12 cellular contexts compared by ENCODE assay signal in genomic region chr1:43373034-43373940, GRCh38. TPM values are rescaled to one million over a fixed set of nuclear protein-coding genes. Genes with fewer than 3 reads are reported as not detected.
DNase-seq lines count a peak whose midpoint lies in the region; ATAC-seq and TF ChIP-seq lines count a peak whose summit lies in the region.
"Had no signal": no experiment of that assay in that cellular context is flagged by ENCODE, and none has a peak within 500 bp of the region (broad histone marks: within the 10 kb centered on the region; RNA-seq: fewer than 3 reads in every experiment).

No MANE protein-coding gene starts in this region.

- H3K9me3 ChIP-seq in RWPE2 (ENCODE audit: severe bottlenecking) (no peaks in the 10 kb centered on the region), osteoblast (ENCODE audit: low read depth, low read length) (no peaks in the 10 kb centered on the region)

- TF ChIP-seq CTCF in RWPE2 (IDR thresholded peaks at IDR 0.05; ENCODE audit: poor library complexity, severe bottlenecking) (no peak), fibroblast of mammary gland (conservative IDR thresholded peaks at IDR 0.05; ENCODE audit: control insufficient read depth, insufficient read depth, low read depth, low read length) (no peak), osteoblast (IDR thresholded peaks at IDR 0.05; ENCODE audit: extremely low read depth, low read depth, low read length) (no peak), endothelial cell (IDR thresholded peaks at IDR 0.05; ENCODE audit: unreplicated experiment) (no peak)

- H3K36me3 Mint-ChIP-seq in endothelial cell (ENCODE audit: low read depth, unreplicated experiment), result peaks cover 6% of the 10 kb centered on the region

- H3K36me3 ChIP-seq in RWPE2 (ENCODE audit: low read depth) (no peaks in the 10 kb centered on the region), osteoblast (ENCODE audit: insufficient read depth, low read length) (peaks cover 4% of the 10 kb centered on the region)

- H3K27me3 ChIP-seq in RWPE2 (ENCODE audit: insufficient read depth, poor library complexity, severe bottlenecking), result no peaks in the 10 kb centered on the region
- no peaks in the 10 kb centered on the region for H3K27me3 ChIP-seq in osteoblast (ENCODE audit: insufficient read depth, low read length)

- no peak overlapping the region for H3K4me3 Mint-ChIP-seq in endothelial cell (ENCODE audit: unreplicated experiment)
- H3K4me3 Mint-ChIP-seq: activated naive CD8-positive, alpha-beta T cell; neural crest cell had no signal

- H3K9me3 Mint-ChIP-seq in endothelial cell (ENCODE audit: unreplicated experiment), result no peaks in the 10 kb centered on the region
- H3K9me3 Mint-ChIP-seq: neural crest cell had no signal

- H3K4me1 Mint-ChIP-seq in endothelial cell (ENCODE audit: unreplicated experiment), result peaks cover 17% of the 10 kb centered on the region

- H3K79me2 ChIP-seq in osteoblast (ENCODE audit: insufficient read depth, low read length), result peaks cover 17% of the 10 kb centered on the region

- DNase-seq in Daoy (ENCODE audit: low read depth) (peak; percentile 89), RWPE2 (ENCODE audit: low spot score) (no peak), fibroblast of mammary gland (ENCODE audit: low read depth) (peak; percentile 90), osteoblast (ENCODE audit: insufficient read length, low spot score, missing footprints) (peak; percentile 95), endothelial cell (ENCODE audit: low spot score) (no peak)
- DNase-seq in activated T-cell treated with anti-CD3 and anti-CD28 coated beads, Interleukin-2, amount 50 U/mL, for 1 hour, result no peak
- DNase-seq: DMS79 had no signal

- H3K27ac Mint-ChIP-seq in endothelial cell (ENCODE audit: unreplicated experiment), result no peak overlapping the region
- H3K27ac Mint-ChIP-seq: activated naive CD8-positive, alpha-beta T cell had no signal

- H3K4me1 ChIP-seq in RWPE2 (ENCODE audit: insufficient read depth, poor library complexity, severe bottlenecking) (peaks cover 36% of the 10 kb centered on the region), osteoblast (ENCODE audit: insufficient read depth, low read length) (peaks cover 30% of the 10 kb centered on the region)

- H3K4me3 ChIP-seq in RWPE2 (ENCODE audit: severe bottlenecking) (no peak overlapping the region), fibroblast of mammary gland (ENCODE audit: control insufficient read depth, low read depth, low read length) (no peak overlapping the region), osteoblast (ENCODE audit: insufficient read depth, low read length) (no peak overlapping the region)

- H3K27ac ChIP-seq in RWPE2 (ENCODE audit: poor library complexity, severe bottlenecking), result peak overlapping the region; percentile 95
- H3K27ac ChIP-seq in osteoblast (ENCODE audit: low read depth, low read length), result peak overlapping the region; percentile 86

- H4K20me1 ChIP-seq in osteoblast (ENCODE audit: insufficient read depth, low read length), result no peaks in the 10 kb centered on the region

- H3K4me2 ChIP-seq in osteoblast (ENCODE audit: insufficient read depth, low read length), result peak overlapping the region; percentile 52

- H3K27me3 Mint-ChIP-seq in endothelial cell (ENCODE audit: unreplicated experiment), result peaks cover 7% of the 10 kb centered on the region
- H3K27me3 Mint-ChIP-seq: activated naive CD8-positive, alpha-beta T cell had no signal

- ATAC-seq in RWPE2 (ENCODE audit: low read depth), result peak; percentile 78
- ATAC-seq in GM18873 (IDR thresholded peaks at IDR 0.05; ENCODE audit: low FRiP score, unreplicated experiment), result no peak
- ATAC-seq in GM21515 (IDR thresholded peaks at IDR 0.05; ENCODE audit: unreplicated experiment), result no peak

- H2AFZ ChIP-seq in osteoblast (ENCODE audit: low read length), result peak overlapping the region; percentile 60

RNA-seq across cellular contexts. Expression of gene ELOVL1, which starts 5.5 kb away (rescaled TPM):
- 42.6 and 59.0 TPM in 2 replicates for total RNA-seq in Daoy (2014; rRNA removed; shearing (Covaris generic))
- total RNA-seq in osteoblast, result 35.9 and 36.9 TPM in 2 replicates
- total RNA-seq in endothelial cell (ENCODE audit: unreplicated experiment), result 88.7 TPM

RNA-seq across cellular contexts. Expression of gene CDC20, which starts 14.5 kb away (rescaled TPM):
- total RNA-seq in Daoy (2014; rRNA removed; shearing (Covaris generic)), result 331 and 356 TPM in 2 replicates
- total RNA-seq in osteoblast (4.7 and 5.3 TPM in 2 replicates), endothelial cell (ENCODE audit: unreplicated experiment) (24.3 TPM)

RNA-seq across cellular contexts. Expression of gene MED8, which starts 16.3 kb away (rescaled TPM):
- total RNA-seq in Daoy (2014; rRNA removed; shearing (Covaris generic)), result 95.8 and 101 TPM in 2 replicates
- 64.8 and 65.9 TPM in 2 replicates for total RNA-seq in osteoblast
- total RNA-seq in endothelial cell (ENCODE audit: unreplicated experiment), result 19.5 TPM

RNA-seq across cellular contexts. Expression of gene SZT2, which starts 16.4 kb away (rescaled TPM):
- 10.6 and 16.7 TPM in 2 replicates for total RNA-seq in Daoy (2014; rRNA removed; shearing (Covaris generic))
- total RNA-seq in osteoblast (41.0 and 42.0 TPM in 2 replicates), endothelial cell (ENCODE audit: unreplicated experiment) (43.2 TPM)

RNA-seq across cellular contexts. Expression of gene MPL, which starts 35.7 kb away (rescaled TPM):
- 0.06 and 0.11 TPM in 2 replicates for total RNA-seq in Daoy (2014; rRNA removed; shearing (Covaris generic))
- total RNA-seq in osteoblast (not detected in 2 replicates), endothelial cell (ENCODE audit: unreplicated experiment) (6.2 TPM)
- total RNA-seq: neural crest cell, OCI-LY7 had no signal

Comparison
In these comparisons a context has a peak if more than half of its experiments do, and no peak if none do; other contexts are left out.
1. DNase-seq: peak in Daoy (single experiment), fibroblast of mammary gland (single experiment) and osteoblast (single experiment); none in RWPE2 (single experiment), activated T-cell treated with anti-CD3 and anti-CD28 coated beads, Interleukin-2, amount 50 U/mL, for 1 hour (single experiment) and endothelial cell (single experiment).
2. RNA of gene CDC20, which starts 14.5 kb away (total RNA-seq): 331 to 356 TPM in Daoy; 24.3 TPM in endothelial cell (single experiment) and 4.7 to 5.3 TPM in osteoblast; every median in the first group is over 10 times any median in the second.